1 cellular context compared by ENCODE assay signal in the genomic region with DNA sequence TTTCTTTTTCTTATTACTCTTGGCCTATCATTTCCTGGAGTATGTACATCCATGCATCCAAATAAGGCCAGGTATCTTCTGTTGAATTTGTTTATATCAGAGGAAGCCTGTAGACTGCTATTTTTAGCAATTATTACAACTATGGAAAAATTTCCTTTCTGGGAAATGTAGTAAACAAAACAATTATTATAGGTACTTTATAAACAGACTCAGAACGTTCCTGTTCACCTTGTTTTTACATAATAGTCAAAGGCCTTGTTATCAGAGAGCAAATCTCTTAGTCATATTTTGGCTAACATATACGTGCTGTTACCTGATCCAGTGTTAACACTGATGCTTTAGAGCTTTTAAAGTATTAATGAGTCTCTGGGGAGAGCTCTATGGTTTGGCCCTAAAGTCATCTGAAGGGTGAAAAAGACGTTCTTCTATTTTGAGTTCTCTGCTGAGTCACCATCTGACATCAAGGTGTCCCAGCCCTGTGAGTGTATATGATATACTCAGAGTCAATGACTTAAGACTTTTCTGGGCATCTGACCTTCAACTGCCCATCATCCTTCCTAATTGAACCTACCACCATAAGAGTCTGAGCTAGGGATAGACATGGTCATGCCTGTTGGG.
TF ChIP-seq lines count a peak whose summit lies in the region.

No MANE protein-coding gene starts in this region.

TF ChIP-seq in GM23338, 12 proteins besides CTCF, POLR2A, EP300 and RAD21 (continued from another document):
- TF ChIP-seq, protein P1, sequence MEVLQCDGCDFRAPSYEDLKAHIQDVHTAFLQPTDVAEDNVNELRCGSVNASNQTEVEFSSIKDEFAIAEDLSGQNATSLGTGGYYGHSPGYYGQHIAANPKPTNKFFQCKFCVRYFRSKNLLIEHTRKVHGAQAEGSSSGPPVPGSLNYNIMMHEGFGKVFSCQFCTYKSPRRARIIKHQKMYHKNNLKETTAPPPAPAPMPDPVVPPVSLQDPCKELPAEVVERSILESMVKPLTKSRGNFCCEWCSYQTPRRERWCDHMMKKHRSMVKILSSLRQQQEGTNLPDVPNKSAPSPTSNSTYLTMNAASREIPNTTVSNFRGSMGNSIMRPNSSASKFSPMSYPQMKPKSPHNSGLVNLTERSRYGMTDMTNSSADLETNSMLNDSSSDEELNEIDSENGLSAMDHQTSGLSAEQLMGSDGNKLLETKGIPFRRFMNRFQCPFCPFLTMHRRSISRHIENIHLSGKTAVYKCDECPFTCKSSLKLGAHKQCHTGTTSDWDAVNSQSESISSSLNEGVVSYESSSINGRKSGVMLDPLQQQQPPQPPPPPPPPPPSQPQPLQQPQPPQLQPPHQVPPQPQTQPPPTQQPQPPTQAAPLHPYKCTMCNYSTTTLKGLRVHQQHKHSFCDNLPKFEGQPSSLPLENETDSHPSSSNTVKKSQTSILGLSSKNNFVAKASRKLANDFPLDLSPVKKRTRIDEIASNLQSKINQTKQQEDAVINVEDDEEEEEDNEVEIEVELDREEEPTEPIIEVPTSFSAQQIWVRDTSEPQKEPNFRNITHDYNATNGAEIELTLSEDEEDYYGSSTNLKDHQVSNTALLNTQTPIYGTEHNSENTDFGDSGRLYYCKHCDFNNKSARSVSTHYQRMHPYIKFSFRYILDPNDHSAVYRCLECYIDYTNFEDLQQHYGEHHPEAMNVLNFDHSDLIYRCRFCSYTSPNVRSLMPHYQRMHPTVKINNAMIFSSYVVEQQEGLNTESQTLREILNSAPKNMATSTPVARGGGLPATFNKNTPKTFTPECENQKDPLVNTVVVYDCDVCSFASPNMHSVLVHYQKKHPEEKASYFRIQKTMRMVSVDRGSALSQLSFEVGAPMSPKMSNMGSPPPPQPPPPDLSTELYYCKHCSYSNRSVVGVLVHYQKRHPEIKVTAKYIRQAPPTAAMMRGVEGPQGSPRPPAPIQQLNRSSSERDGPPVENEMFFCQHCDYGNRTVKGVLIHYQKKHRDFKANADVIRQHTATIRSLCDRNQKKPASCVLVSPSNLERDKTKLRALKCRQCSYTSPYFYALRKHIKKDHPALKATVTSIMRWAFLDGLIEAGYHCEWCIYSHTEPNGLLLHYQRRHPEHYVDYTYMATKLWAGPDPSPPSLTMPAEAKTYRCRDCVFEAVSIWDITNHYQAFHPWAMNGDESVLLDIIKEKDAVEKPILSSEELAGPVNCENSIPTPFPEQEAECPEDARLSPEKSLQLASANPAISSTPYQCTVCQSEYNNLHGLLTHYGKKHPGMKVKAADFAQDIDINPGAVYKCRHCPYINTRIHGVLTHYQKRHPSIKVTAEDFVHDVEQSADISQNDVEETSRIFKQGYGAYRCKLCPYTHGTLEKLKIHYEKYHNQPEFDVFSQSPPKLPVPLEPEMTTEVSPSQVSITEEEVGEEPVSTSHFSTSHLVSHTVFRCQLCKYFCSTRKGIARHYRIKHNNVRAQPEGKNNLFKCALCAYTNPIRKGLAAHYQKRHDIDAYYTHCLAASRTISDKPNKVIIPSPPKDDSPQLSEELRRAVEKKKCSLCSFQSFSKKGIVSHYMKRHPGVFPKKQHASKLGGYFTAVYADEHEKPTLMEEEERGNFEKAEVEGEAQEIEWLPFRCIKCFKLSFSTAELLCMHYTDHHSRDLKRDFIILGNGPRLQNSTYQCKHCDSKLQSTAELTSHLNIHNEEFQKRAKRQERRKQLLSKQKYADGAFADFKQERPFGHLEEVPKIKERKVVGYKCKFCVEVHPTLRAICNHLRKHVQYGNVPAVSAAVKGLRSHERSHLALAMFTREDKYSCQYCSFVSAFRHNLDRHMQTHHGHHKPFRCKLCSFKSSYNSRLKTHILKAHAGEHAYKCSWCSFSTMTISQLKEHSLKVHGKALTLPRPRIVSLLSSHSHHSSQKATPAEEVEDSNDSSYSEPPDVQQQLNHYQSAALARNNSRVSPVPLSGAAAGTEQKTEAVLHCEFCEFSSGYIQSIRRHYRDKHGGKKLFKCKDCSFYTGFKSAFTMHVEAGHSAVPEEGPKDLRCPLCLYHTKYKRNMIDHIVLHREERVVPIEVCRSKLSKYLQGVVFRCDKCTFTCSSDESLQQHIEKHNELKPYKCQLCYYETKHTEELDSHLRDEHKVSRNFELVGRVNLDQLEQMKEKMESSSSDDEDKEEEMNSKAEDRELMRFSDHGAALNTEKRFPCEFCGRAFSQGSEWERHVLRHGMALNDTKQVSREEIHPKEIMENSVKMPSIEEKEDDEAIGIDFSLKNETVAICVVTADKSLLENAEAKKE (CRISPR knock-in tag; IDR thresholded peaks at IDR 0.05): no peak
- TF ChIP-seq POLR2AphosphoS5 (IDR thresholded peaks at IDR 0.05; ENCODE audit: low read depth) (no peak), STAT1 (IDR thresholded peaks at IDR 0.05; ENCODE audit: unreplicated experiment) (no peak), JUNB (IDR thresholded peaks at IDR 0.05; ENCODE audit: unreplicated experiment) (no peak), EZH2phosphoT487 (IDR thresholded peaks at IDR 0.05; ENCODE audit: unreplicated experiment) (no peak), ZNF114 (CRISPR knock-in tag; IDR thresholded peaks at IDR 0.05) (no peak), EZH2 (IDR thresholded peaks at IDR 0.05; ENCODE audit: low read depth, unreplicated experiment) (no peak), CREB1 (CRISPR knock-in tag; IDR thresholded peaks at IDR 0.05; ENCODE audit: low read depth) (no peak)
- TF ChIP-seq, protein P2, sequence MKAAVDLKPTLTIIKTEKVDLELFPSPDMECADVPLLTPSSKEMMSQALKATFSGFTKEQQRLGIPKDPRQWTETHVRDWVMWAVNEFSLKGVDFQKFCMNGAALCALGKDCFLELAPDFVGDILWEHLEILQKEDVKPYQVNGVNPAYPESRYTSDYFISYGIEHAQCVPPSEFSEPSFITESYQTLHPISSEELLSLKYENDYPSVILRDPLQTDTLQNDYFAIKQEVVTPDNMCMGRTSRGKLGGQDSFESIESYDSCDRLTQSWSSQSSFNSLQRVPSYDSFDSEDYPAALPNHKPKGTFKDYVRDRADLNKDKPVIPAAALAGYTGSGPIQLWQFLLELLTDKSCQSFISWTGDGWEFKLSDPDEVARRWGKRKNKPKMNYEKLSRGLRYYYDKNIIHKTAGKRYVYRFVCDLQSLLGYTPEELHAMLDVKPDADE (IDR thresholded peaks at IDR 0.05): no peak
